ENCODE assay signal across 1 cellular context in the genomic region with DNA sequence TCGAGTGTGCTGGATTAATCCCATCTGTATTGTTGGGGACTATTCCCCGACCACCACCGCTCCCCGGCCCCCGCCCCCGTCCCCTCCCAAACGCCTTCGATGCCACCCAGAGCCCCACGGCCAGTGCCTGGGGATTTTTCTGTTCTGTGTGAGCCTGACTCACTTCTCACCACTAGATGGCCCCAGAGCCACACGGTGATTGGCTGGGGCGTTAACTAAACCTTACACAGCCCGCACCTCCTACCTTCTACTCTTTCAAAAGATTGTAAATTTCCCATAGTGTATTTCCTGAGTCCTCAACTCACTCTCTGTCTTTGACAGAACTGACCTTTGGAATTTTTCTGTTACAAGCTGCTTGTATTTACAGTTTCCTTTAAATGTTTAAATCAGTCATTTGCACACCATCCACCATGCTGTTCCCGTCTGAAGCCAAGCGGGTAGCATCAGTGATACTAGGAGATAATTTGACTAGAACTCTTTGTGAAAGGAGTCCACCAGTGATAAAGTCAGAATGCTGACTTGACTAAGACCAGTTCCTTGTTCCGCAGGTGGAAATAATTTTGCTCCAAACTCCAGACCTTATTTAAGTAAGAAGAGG.
TF ChIP-seq lines count a peak whose summit lies in the region.

No MANE protein-coding gene starts in this region.

TF ChIP-seq in WTC11, 78 proteins besides CTCF, POLR2A, EP300 and RAD21 (continued from another document):
- TF ChIP-seq, protein P1, sequence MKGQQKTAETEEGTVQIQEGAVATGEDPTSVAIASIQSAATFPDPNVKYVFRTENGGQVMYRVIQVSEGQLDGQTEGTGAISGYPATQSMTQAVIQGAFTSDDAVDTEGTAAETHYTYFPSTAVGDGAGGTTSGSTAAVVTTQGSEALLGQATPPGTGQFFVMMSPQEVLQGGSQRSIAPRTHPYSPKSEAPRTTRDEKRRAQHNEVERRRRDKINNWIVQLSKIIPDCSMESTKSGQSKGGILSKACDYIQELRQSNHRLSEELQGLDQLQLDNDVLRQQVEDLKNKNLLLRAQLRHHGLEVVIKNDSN (CRISPR knock-in tag; IDR thresholded peaks at IDR 0.05) = no peak
- TF ChIP-seq ZNF219 (CRISPR knock-in tag; IDR thresholded peaks at IDR 0.05; ENCODE audit: borderline replicate concordance) (no peak), JUN (CRISPR knock-in tag; IDR thresholded peaks at IDR 0.05) (no peak), IRF2 (CRISPR knock-in tag; IDR thresholded peaks at IDR 0.05; ENCODE audit: borderline replicate concordance, low read depth) (no peak)
- TF ChIP-seq, protein P2, sequence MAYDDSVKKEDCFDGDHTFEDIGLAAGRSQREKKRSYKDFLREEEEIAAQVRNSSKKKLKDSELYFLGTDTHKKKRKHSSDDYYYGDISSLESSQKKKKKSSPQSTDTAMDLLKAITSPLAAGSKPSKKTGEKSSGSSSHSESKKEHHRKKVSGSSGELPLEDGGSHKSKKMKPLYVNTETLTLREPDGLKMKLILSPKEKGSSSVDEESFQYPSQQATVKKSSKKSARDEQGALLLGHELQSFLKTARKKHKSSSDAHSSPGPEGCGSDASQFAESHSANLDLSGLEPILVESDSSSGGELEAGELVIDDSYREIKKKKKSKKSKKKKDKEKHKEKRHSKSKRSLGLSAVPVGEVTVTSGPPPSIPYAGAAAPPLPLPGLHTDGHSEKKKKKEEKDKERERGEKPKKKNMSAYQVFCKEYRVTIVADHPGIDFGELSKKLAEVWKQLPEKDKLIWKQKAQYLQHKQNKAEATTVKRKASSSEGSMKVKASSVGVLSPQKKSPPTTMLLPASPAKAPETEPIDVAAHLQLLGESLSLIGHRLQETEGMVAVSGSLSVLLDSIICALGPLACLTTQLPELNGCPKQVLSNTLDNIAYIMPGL (CRISPR knock-in tag; IDR thresholded peaks at IDR 0.05) = no peak
- TF ChIP-seq, protein P3, sequence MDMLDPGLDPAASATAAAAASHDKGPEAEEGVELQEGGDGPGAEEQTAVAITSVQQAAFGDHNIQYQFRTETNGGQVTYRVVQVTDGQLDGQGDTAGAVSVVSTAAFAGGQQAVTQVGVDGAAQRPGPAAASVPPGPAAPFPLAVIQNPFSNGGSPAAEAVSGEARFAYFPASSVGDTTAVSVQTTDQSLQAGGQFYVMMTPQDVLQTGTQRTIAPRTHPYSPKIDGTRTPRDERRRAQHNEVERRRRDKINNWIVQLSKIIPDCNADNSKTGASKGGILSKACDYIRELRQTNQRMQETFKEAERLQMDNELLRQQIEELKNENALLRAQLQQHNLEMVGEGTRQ (CRISPR knock-in tag; IDR thresholded peaks at IDR 0.05) = no peak
